17 cellular contexts compared by ENCODE assay signal in the genomic region with DNA sequence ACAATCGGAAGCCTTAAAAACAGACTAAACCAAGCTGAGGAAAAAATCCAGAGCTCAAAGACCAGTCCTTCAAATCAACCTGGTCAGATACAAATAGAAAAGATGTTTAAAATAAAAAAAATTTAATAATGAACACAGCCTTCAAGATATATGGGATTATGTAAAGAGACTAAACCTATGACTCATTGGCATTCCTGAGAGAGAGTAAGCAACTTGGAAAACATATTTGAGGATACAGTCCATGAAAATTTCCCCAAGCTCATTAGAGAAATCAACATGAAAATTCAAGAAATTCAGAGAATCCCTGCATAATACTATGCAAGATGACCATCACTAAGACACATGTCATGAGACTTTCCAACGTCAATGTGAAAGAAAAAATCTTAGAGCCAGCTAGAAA.
"Had no signal": no experiment of that assay in that cellular context is flagged by ENCODE, and none has a peak within 500 bp of the region (broad histone marks: within the 10 kb centered on the region; RNA-seq: fewer than 3 reads in every experiment).

No MANE protein-coding gene starts in this region.

- DNase-seq: activated B cell treated with CpG ODN at 0.5 μM for 24 hours; activated CD4-positive, alpha-beta T cell treated with anti-CD3 and anti-CD28 coated beads, Interleukin-2, amount 50 U/mL, for 1 hour; activated effector memory CD4-positive, alpha-beta T cell treated with Interleukin-2 at 50 U/mL for 16 hours; activated T-cell treated with anti-CD3 and anti-CD28 coated beads, Interleukin-2, amount 50 U/mL, for 1 hour; glutamatergic neuron; lower lobe of right lung; midbrain; naive B cell; right cardiac atrium; T-helper 17 cell; thyroid gland; uterus had no signal

- H3K36me3 ChIP-seq: breast epithelium, lower lobe of right lung, neutrophil, thyroid gland, uterus had no signal

- H3K4me1 ChIP-seq: breast epithelium, lower lobe of right lung, thyroid gland, uterus had no signal

- H3K27me3 ChIP-seq: breast epithelium, neutrophil, thyroid gland, uterus had no signal

- ATAC-seq: activated naive CD4-positive, alpha-beta T cell treated with anti-CD3 and anti-CD28 coated beads, Interleukin-2, amount 50 U/mL, for 72 hours; lower lobe of right lung; right cardiac atrium; stimulated activated effector memory CD8-positive, alpha-beta T cell treated with anti-CD3 and anti-CD28 coated beads, Interleukin-12 subunit alpha, Interleukin-12 subunit beta, amount 100 ng/mL, for 72 hours; T-helper 17 cell had no signal

- H3K4me2 ChIP-seq: smooth muscle cell had no signal

- H3K9me3 ChIP-seq: neutrophil, thyroid gland, uterus had no signal

- H3K4me3 ChIP-seq: breast epithelium, lower lobe of right lung, smooth muscle cell, thyroid gland, uterus had no signal

- H3K27ac ChIP-seq: breast epithelium, lower lobe of right lung, neutrophil, thyroid gland, uterus had no signal
